In the genomic region with DNA sequence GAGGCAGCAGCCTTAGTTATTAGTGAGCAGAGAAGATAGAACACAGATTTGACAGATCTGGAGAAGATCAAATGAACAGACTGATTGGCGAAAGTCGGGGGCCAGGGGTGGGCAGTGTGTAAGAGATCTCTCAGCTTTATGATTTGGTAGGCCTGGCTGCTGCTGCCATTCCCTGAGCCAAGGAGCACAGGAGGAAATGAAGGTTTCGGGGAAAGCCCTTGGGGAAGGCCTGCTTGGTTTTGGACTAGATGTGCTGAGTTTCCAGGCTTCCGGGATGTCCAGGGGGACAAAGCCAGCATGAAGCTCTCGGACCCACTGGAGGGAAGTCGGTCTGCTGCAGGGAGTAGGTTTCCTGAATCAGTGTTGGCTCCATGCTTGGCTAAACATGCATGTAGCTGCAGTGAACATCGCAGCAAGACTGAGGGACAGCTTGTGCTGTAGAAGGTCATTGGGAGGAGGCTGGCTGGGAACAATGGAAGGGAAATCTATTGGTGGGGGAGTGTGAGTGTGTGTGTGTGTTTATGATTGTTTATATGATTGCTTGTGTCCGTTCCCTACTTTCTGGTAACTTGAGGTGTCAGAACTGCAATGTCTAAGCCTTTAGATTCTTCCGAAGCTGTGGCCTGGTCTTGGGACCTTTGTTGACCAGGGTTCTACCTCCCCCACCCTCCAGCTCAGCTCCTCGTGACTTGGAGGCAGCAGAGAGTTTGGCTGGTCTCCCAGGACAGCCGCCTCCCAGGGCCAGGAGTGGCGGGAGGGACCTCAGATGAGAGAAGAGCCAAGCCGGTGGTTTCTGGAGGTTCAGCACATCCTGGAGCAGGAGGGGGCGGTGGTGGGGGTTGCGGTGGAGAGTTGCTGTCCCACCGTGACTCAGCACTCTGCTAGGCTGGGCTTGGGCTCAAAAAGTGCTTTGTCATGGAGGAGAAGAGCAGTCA, we compare ENCODE assay signal across 1 cellular context.
TF ChIP-seq lines count a peak whose summit lies in the region.

No MANE protein-coding gene starts in this region.

TF ChIP-seq in K562, 482 proteins besides CTCF, POLR2A, EP300 and RAD21 (continued from another document and continues in another):
- TF ChIP-seq, protein P1, sequence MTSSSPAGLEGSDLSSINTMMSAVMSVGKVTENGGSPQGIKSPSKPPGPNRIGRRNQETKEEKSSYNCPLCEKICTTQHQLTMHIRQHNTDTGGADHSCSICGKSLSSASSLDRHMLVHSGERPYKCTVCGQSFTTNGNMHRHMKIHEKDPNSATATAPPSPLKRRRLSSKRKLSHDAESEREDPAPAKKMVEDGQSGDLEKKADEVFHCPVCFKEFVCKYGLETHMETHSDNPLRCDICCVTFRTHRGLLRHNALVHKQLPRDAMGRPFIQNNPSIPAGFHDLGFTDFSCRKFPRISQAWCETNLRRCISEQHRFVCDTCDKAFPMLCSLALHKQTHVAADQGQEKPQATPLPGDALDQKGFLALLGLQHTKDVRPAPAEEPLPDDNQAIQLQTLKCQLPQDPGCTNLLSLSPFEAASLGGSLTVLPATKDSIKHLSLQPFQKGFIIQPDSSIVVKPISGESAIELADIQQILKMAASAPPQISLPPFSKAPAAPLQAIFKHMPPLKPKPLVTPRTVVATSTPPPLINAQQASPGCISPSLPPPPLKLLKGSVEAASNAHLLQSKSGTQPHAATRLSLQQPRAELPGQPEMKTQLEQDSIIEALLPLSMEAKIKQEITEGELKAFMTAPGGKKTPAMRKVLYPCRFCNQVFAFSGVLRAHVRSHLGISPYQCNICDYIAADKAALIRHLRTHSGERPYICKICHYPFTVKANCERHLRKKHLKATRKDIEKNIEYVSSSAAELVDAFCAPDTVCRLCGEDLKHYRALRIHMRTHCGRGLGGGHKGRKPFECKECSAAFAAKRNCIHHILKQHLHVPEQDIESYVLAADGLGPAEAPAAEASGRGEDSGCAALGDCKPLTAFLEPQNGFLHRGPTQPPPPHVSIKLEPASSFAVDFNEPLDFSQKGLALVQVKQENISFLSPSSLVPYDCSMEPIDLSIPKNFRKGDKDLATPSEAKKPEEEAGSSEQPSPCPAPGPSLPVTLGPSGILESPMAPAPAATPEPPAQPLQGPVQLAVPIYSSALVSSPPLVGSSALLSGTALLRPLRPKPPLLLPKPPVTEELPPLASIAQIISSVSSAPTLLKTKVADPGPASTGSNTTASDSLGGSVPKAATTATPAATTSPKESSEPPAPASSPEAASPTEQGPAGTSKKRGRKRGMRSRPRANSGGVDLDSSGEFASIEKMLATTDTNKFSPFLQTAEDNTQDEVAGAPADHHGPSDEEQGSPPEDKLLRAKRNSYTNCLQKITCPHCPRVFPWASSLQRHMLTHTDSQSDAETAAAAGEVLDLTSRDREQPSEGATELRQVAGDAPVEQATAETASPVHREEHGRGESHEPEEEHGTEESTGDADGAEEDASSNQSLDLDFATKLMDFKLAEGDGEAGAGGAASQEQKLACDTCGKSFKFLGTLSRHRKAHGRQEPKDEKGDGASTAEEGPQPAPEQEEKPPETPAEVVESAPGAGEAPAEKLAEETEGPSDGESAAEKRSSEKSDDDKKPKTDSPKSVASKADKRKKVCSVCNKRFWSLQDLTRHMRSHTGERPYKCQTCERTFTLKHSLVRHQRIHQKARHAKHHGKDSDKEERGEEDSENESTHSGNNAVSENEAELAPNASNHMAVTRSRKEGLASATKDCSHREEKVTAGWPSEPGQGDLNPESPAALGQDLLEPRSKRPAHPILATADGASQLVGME (CRISPR knock-in tag; IDR thresholded peaks at IDR 0.05): 0 out of 2 replicates have a peak, but pooled peaks have one; percentile 20
- TF ChIP-seq RB1 (IDR thresholded peaks at IDR 0.05; ENCODE audit: low read depth) (peak; percentile 72), DMBX1 (CRISPR knock-in tag; IDR thresholded peaks at IDR 0.05; ENCODE audit: borderline replicate concordance) (peak; percentile 22; the same call in 1 of the 2 replicates), ZSCAN29 (IDR thresholded peaks at IDR 0.05) (0 out of 2 replicates have a peak, but pooled peaks have one; percentile 11), TAF1 (IDR thresholded peaks at IDR 0.05; ENCODE audit: control insufficient read depth, extremely low read depth, insufficient read depth, low read length, severe bottlenecking) (peak; percentile 75), PTRF (tag; IDR thresholded peaks at IDR 0.05) (0 out of 2 replicates have a peak, but pooled peaks have one; percentile 7), ZBTB7A (IDR thresholded peaks at IDR 0.05; ENCODE audit: borderline replicate concordance, control insufficient read depth, low read depth, low read length) (peak; percentile 94; the same call in 1 of the 2 replicates), RCOR1 (IDR thresholded peaks at IDR 0.05; ENCODE audit: borderline replicate concordance in 1 of 2, low read depth in 2 of 2, low read length in 2 of 2) (peak in 1 of 2 experiments; percentile 91; a peak in 3 of 4 replicates), ATF1 (CRISPR knock-in tag; IDR thresholded peaks at IDR 0.05) (no peak), ATF1 (tag; IDR thresholded peaks at IDR 0.05) (peak; percentile 59), TAF9B (IDR thresholded peaks at IDR 0.05; ENCODE audit: partially characterized antibody) (peak; percentile 87), ZNF133 (CRISPR knock-in tag; IDR thresholded peaks at IDR 0.05) (no peak), ATF7 (IDR thresholded peaks at IDR 0.05) (peak; percentile 92), GABPB1 (CRISPR knock-in tag; IDR thresholded peaks at IDR 0.05) (0 out of 2 replicates have a peak, but pooled peaks have one; percentile 34)
- TF ChIP-seq, protein P2, sequence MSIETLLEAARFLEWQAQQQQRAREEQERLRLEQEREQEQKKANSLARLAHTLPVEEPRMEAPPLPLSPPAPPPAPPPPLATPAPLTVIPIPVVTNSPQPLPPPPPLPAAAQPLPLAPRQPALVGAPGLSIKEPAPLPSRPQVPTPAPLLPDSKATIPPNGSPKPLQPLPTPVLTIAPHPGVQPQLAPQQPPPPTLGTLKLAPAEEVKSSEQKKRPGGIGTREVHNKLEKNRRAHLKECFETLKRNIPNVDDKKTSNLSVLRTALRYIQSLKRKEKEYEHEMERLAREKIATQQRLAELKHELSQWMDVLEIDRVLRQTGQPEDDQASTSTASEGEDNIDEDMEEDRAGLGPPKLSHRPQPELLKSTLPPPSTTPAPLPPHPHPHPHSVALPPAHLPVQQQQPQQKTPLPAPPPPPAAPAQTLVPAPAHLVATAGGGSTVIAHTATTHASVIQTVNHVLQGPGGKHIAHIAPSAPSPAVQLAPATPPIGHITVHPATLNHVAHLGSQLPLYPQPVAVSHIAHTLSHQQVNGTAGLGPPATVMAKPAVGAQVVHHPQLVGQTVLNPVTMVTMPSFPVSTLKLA (conservative IDR thresholded peaks at IDR 0.05): peak; percentile 89 to 94
- TF ChIP-seq, protein P3, sequence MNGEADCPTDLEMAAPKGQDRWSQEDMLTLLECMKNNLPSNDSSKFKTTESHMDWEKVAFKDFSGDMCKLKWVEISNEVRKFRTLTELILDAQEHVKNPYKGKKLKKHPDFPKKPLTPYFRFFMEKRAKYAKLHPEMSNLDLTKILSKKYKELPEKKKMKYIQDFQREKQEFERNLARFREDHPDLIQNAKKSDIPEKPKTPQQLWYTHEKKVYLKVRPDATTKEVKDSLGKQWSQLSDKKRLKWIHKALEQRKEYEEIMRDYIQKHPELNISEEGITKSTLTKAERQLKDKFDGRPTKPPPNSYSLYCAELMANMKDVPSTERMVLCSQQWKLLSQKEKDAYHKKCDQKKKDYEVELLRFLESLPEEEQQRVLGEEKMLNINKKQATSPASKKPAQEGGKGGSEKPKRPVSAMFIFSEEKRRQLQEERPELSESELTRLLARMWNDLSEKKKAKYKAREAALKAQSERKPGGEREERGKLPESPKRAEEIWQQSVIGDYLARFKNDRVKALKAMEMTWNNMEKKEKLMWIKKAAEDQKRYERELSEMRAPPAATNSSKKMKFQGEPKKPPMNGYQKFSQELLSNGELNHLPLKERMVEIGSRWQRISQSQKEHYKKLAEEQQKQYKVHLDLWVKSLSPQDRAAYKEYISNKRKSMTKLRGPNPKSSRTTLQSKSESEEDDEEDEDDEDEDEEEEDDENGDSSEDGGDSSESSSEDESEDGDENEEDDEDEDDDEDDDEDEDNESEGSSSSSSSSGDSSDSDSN (IDR thresholded peaks at IDR 0.05; ENCODE audit: borderline replicate concordance in 1 of 2, low read depth in 2 of 2, low read length in 2 of 2): no peak
- TF ChIP-seq, protein P4, sequence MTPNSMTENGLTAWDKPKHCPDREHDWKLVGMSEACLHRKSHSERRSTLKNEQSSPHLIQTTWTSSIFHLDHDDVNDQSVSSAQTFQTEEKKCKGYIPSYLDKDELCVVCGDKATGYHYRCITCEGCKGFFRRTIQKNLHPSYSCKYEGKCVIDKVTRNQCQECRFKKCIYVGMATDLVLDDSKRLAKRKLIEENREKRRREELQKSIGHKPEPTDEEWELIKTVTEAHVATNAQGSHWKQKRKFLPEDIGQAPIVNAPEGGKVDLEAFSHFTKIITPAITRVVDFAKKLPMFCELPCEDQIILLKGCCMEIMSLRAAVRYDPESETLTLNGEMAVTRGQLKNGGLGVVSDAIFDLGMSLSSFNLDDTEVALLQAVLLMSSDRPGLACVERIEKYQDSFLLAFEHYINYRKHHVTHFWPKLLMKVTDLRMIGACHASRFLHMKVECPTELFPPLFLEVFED (CRISPR knock-in tag; conservative IDR thresholded peaks at IDR 0.05): peak; percentile 22; the same call in 1 of the 2 replicates
- TF ChIP-seq, protein P5, sequence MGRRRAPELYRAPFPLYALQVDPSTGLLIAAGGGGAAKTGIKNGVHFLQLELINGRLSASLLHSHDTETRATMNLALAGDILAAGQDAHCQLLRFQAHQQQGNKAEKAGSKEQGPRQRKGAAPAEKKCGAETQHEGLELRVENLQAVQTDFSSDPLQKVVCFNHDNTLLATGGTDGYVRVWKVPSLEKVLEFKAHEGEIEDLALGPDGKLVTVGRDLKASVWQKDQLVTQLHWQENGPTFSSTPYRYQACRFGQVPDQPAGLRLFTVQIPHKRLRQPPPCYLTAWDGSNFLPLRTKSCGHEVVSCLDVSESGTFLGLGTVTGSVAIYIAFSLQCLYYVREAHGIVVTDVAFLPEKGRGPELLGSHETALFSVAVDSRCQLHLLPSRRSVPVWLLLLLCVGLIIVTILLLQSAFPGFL (CRISPR knock-in tag; IDR thresholded peaks at IDR 0.05): 0 out of 2 replicates have a peak, but pooled peaks have one; percentile 14
- TF ChIP-seq, protein P6, sequence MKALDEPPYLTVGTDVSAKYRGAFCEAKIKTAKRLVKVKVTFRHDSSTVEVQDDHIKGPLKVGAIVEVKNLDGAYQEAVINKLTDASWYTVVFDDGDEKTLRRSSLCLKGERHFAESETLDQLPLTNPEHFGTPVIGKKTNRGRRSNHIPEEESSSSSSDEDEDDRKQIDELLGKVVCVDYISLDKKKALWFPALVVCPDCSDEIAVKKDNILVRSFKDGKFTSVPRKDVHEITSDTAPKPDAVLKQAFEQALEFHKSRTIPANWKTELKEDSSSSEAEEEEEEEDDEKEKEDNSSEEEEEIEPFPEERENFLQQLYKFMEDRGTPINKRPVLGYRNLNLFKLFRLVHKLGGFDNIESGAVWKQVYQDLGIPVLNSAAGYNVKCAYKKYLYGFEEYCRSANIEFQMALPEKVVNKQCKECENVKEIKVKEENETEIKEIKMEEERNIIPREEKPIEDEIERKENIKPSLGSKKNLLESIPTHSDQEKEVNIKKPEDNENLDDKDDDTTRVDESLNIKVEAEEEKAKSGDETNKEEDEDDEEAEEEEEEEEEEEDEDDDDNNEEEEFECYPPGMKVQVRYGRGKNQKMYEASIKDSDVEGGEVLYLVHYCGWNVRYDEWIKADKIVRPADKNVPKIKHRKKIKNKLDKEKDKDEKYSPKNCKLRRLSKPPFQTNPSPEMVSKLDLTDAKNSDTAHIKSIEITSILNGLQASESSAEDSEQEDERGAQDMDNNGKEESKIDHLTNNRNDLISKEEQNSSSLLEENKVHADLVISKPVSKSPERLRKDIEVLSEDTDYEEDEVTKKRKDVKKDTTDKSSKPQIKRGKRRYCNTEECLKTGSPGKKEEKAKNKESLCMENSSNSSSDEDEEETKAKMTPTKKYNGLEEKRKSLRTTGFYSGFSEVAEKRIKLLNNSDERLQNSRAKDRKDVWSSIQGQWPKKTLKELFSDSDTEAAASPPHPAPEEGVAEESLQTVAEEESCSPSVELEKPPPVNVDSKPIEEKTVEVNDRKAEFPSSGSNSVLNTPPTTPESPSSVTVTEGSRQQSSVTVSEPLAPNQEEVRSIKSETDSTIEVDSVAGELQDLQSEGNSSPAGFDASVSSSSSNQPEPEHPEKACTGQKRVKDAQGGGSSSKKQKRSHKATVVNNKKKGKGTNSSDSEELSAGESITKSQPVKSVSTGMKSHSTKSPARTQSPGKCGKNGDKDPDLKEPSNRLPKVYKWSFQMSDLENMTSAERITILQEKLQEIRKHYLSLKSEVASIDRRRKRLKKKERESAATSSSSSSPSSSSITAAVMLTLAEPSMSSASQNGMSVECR (CRISPR knock-in tag; IDR thresholded peaks at IDR 0.05): peak; percentile 78
- TF ChIP-seq, protein P7, sequence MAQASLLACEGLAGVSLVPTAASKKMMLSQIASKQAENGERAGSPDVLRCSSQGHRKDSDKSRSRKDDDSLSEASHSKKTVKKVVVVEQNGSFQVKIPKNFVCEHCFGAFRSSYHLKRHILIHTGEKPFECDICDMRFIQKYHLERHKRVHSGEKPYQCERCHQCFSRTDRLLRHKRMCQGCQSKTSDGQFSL (CRISPR knock-in tag; IDR thresholded peaks at IDR 0.05): peak; percentile 88
- TF ChIP-seq, protein P7 (tag; IDR thresholded peaks at IDR 0.05): peak in 1 of 2 experiments; percentile 8; a peak in 2 of 4 replicates
- TF ChIP-seq, protein P8, sequence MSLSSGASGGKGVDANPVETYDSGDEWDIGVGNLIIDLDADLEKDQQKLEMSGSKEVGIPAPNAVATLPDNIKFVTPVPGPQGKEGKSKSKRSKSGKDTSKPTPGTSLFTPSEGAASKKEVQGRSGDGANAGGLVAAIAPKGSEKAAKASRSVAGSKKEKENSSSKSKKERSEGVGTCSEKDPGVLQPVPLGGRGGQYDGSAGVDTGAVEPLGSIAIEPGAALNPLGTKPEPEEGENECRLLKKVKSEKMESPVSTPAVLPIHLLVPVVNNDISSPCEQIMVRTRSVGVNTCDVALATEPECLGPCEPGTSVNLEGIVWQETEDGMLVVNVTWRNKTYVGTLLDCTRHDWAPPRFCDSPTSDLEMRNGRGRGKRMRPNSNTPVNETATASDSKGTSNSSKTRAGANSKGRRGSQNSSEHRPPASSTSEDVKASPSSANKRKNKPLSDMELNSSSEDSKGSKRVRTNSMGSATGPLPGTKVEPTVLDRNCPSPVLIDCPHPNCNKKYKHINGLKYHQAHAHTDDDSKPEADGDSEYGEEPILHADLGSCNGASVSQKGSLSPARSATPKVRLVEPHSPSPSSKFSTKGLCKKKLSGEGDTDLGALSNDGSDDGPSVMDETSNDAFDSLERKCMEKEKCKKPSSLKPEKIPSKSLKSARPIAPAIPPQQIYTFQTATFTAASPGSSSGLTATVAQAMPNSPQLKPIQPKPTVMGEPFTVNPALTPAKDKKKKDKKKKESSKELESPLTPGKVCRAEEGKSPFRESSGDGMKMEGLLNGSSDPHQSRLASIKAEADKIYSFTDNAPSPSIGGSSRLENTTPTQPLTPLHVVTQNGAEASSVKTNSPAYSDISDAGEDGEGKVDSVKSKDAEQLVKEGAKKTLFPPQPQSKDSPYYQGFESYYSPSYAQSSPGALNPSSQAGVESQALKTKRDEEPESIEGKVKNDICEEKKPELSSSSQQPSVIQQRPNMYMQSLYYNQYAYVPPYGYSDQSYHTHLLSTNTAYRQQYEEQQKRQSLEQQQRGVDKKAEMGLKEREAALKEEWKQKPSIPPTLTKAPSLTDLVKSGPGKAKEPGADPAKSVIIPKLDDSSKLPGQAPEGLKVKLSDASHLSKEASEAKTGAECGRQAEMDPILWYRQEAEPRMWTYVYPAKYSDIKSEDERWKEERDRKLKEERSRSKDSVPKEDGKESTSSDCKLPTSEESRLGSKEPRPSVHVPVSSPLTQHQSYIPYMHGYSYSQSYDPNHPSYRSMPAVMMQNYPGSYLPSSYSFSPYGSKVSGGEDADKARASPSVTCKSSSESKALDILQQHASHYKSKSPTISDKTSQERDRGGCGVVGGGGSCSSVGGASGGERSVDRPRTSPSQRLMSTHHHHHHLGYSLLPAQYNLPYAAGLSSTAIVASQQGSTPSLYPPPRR (CRISPR knock-in tag; IDR thresholded peaks at IDR 0.05; ENCODE audit: borderline replicate concordance): 0 out of 2 replicates have a peak, but pooled peaks have one; percentile 54
